8 cellular contexts compared by ENCODE assay signal in genomic region chr21:45104560-45104959, GRCh38. TPM values are rescaled to one million over a fixed set of nuclear protein-coding genes. Genes with fewer than 3 reads are reported as not detected.
A peak's percentile ranks its signal among the peaks of the same experiment; 100 is the strongest.
DNase-seq lines count a peak whose midpoint lies in the region; ATAC-seq lines count a peak whose summit lies in the region.

No MANE protein-coding gene starts in this region.

- peaks cover 23% of the 10 kb centered on the region for H3K4me1 ChIP-seq in right cardiac atrium (ENCODE audit: control insufficient read depth, insufficient read depth, low read length)

- H3K9me3 ChIP-seq in right cardiac atrium (ENCODE audit: control insufficient read depth, low read length): no peaks in the 10 kb centered on the region

- no peaks in the 10 kb centered on the region for H3K9me3 Mint-ChIP-seq in T-helper 1 cell treated with Interleukin-12 subunit alpha and Interleukin-12 subunit beta and Interleukin-4 antibody, amounts not matched to agents 30 μg/mL and 1 μg/mL, for 36 hours

- WGBS in right cardiac atrium: 27% methylated on average over 3 of the region's 3 CpGs

- peaks cover 50% of the 10 kb centered on the region for H3K4me1 Mint-ChIP-seq in T-helper 1 cell treated with Interleukin-12 subunit alpha and Interleukin-12 subunit beta and Interleukin-4 antibody, amounts not matched to agents 30 μg/mL and 1 μg/mL, for 36 hours (ENCODE audit: low read depth)

- intact Hi-C loops in right cardiac atrium (cut with DNase I): no loop called here

- no peak overlapping the region for H3K4me3 ChIP-seq in right cardiac atrium (ENCODE audit: low read length)

- H3K36me3 Mint-ChIP-seq in T-helper 1 cell treated with Interleukin-12 subunit alpha and Interleukin-12 subunit beta and Interleukin-4 antibody, amounts not matched to agents 30 μg/mL and 1 μg/mL, for 36 hours (ENCODE audit: low read depth): peaks cover 6% of the 10 kb centered on the region

- ATAC-seq in right cardiac atrium: peak; percentile 57 to 58
- no peak for ATAC-seq in HG02798 (IDR thresholded peaks at IDR 0.05; ENCODE audit: poor library complexity, unreplicated experiment)
- no peak for ATAC-seq in HG03460 (IDR thresholded peaks at IDR 0.05; ENCODE audit: unreplicated experiment)

- H3K4me3 Mint-ChIP-seq in T-helper 1 cell treated with Interleukin-12 subunit alpha and Interleukin-12 subunit beta and Interleukin-4 antibody, amounts not matched to agents 30 μg/mL and 1 μg/mL, for 36 hours: peak overlapping the region; percentile 22

- H3K27me3 ChIP-seq in right cardiac atrium (ENCODE audit: control insufficient read depth, insufficient read depth): no peaks in the 10 kb centered on the region

- H3K27me3 Mint-ChIP-seq in T-helper 1 cell treated with Interleukin-12 subunit alpha and Interleukin-12 subunit beta and Interleukin-4 antibody, amounts not matched to agents 30 μg/mL and 1 μg/mL, for 36 hours (ENCODE audit: low read depth): no peaks in the 10 kb centered on the region

- peak; percentile 24 for DNase-seq in stimulated activated CD4-positive, alpha-beta T cell treated with anti-CD3 and anti-CD28 coated beads, Interleukin-4, amount 100 ng/mL, for 1 hour
- DNase-seq in stimulated activated CD4-positive, alpha-beta T cell treated with anti-CD3 and anti-CD28 coated beads, Interleukin-2, amount 100 ng/mL, for 48 hours: no peak
- peak in 2 of 3 donors; percentile 66 to 69 for DNase-seq in right cardiac atrium
- no peak for DNase-seq in mucosa of gallbladder (ENCODE audit: low spot score)
- no peak for DNase-seq in DMS53 treated with DMSO at 0.1 percent for 48 hours (lab: John Stamatoyannopoulos, UW; ENCODE audit: unreplicated experiment)

- no peak overlapping the region for H3K27ac ChIP-seq in right cardiac atrium (ENCODE audit: low read length)

- H3K27ac Mint-ChIP-seq in T-helper 1 cell treated with Interleukin-12 subunit alpha and Interleukin-12 subunit beta and Interleukin-4 antibody, amounts not matched to agents 30 μg/mL and 1 μg/mL, for 36 hours: no peak overlapping the region

RNA-seq across cellular contexts. Expression of gene ADARB1, which starts 30.2 kb away (rescaled TPM):
- total RNA-seq in right cardiac atrium (10 to 100 TPM; 16.9 to 23.8 (median 19.4) TPM), mucosa of gallbladder (32.5 TPM)
- polyA plus RNA-seq in right cardiac atrium: 9.1 TPM

Comparison
In these comparisons a context has a peak if more than half of its experiments do, and no peak if none do; other contexts are left out.
1. DNase-seq: peak in stimulated activated CD4-positive, alpha-beta T cell treated with anti-CD3 and anti-CD28 coated beads, Interleukin-4, amount 100 ng/mL, for 1 hour (single experiment) and right cardiac atrium (2 of 3); none in stimulated activated CD4-positive, alpha-beta T cell treated with anti-CD3 and anti-CD28 coated beads, Interleukin-2, amount 100 ng/mL, for 48 hours (0 of 2), mucosa of gallbladder (single experiment) and DMS53 treated with DMSO at 0.1 percent for 48 hours (single experiment).
2. ATAC-seq: peak in right cardiac atrium (2 of 2); none in HG02798 (single experiment) and HG03460 (single experiment).